ENCODE assay signal across 2 cellular contexts in the genomic region with DNA sequence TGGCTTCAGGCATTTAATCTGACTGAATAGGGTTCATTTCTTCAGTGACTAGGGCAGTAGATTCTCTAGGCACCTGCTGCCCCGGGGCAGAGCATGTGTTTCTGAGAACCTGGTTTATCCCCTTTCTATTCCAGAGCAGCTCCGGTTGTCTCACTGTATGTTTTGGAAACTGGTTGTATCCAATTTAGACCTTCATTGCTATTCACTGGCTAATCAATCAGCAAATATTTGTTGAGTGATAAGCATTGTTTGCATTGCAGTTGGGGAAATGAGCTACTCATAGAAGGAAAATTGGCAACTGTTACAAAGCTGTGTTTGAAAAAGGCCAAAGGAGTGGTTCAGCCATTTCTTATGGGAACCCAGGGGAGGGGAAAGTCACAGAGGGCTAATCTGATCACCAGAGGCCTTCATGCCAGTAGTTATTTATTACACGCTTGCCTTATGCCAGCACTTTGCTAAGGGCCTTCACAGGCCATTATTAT.
TF ChIP-seq lines count a peak whose summit lies in the region.

No MANE protein-coding gene starts in this region.

TF ChIP-seq in SK-N-SH, 30 proteins besides CTCF, POLR2A, EP300 and RAD21 (continued from another document):
- TF ChIP-seq REST (IDR thresholded peaks at IDR 0.05; ENCODE audit: low read depth, low read length) (no peak), RXRA (IDR thresholded peaks at IDR 0.05; ENCODE audit: borderline replicate concordance, low read depth) (no peak), FOSL2 (IDR thresholded peaks at IDR 0.05; ENCODE audit: borderline replicate concordance, low read depth) (no peak), GABPA (IDR thresholded peaks at IDR 0.05; ENCODE audit: low read depth) (no peak), SMC3 (IDR thresholded peaks at IDR 0.05; ENCODE audit: low read depth, low read length) (no peak), SIN3A (IDR thresholded peaks at IDR 0.05; ENCODE audit: borderline replicate concordance, low read depth, low read length) (no peak), USF2 (IDR thresholded peaks at IDR 0.05; ENCODE audit: borderline replicate concordance, low read depth, low read length) (no peak), TAF1 (IDR thresholded peaks at IDR 0.05; ENCODE audit: borderline replicate concordance, low read depth, low read length) (no peak)
TF ChIP-seq in SK-N-SH: peak in this region for 0.

TF ChIP-seq in SK-N-SH treated with all-trans-retinoic acid at 6 μM for 48 hours, 23 proteins besides CTCF, POLR2A, EP300 and RAD21 (continued from another document):
- TF ChIP-seq CREB5 (CRISPR knock-in tag; IDR thresholded peaks at IDR 0.05; ENCODE audit: low read depth) (no peak), ZFP3 (CRISPR knock-in tag; IDR thresholded peaks at IDR 0.05) (no peak), CSDC2 (CRISPR knock-in tag; IDR thresholded peaks at IDR 0.05) (no peak), SNAI2 (CRISPR knock-in tag; IDR thresholded peaks at IDR 0.05) (no peak), POU6F1 (CRISPR knock-in tag; IDR thresholded peaks at IDR 0.05; ENCODE audit: borderline replicate concordance, low read depth) (no peak), ZFP30 (CRISPR knock-in tag; IDR thresholded peaks at IDR 0.05) (no peak), TCF4 (CRISPR knock-in tag; IDR thresholded peaks at IDR 0.05; ENCODE audit: borderline replicate concordance) (no peak)
- TF ChIP-seq, protein P1, sequence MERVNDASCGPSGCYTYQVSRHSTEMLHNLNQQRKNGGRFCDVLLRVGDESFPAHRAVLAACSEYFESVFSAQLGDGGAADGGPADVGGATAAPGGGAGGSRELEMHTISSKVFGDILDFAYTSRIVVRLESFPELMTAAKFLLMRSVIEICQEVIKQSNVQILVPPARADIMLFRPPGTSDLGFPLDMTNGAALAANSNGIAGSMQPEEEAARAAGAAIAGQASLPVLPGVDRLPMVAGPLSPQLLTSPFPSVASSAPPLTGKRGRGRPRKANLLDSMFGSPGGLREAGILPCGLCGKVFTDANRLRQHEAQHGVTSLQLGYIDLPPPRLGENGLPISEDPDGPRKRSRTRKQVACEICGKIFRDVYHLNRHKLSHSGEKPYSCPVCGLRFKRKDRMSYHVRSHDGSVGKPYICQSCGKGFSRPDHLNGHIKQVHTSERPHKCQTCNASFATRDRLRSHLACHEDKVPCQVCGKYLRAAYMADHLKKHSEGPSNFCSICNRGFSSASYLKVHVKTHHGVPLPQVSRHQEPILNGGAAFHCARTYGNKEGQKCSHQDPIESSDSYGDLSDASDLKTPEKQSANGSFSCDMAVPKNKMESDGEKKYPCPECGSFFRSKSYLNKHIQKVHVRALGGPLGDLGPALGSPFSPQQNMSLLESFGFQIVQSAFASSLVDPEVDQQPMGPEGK (CRISPR knock-in tag; IDR thresholded peaks at IDR 0.05; ENCODE audit: borderline replicate concordance), result no peak
